9 cellular contexts compared by ENCODE assay signal in the genomic region with DNA sequence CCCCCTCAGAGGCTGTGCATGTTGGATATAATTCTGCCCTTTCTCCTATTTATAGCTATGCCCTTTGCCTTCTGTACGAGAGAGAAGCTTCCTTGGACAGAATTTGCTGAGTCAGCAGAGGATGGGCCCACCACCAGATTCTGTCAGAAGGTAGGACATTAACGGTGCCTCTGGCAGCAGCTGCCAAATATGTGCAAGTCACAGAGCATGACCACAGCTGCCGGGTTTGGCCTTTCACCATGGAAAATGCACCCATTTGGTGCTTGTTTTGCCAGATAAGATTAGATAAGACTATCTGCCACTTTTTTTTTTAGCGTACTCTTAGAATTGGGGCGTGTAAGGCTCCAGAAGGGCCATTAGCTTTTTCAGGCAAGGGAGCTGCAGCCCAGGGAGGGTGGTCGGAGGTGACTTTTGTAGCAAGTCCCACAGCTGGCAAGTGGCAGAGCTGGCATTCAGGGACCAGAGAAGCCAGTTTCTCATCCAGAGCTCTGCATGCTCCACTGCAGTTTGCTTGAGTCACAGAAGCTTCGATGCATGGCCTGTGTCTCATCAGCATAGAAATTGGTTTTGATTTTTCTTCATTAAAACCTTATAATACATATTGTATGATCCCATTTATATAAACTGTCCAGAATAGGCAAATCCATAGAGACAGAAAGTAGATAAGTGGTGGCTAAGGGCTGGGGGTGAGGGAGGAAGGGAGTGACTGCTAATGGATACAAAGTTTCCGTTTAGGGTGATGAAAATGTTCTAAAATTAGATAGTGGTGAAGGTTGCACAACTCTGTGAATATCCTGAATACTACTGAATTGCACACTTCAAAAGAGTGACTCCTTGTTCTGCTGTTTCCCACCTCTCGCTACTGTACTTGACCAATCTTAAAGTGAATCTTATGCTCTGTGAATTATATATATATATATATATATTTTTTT. TPM values are rescaled to one million over a fixed set of nuclear protein-coding genes. Genes with fewer than 3 reads are reported as not detected.
A peak's percentile ranks its signal among the peaks of the same experiment; 100 is the strongest.
DNase-seq lines count a peak whose midpoint lies in the region; ATAC-seq and TF ChIP-seq lines count a peak whose summit lies in the region.
"Had no signal": no experiment of that assay in that cellular context is flagged by ENCODE, and none has a peak within 500 bp of the region (broad histone marks: within the 10 kb centered on the region; RNA-seq: fewer than 3 reads in every experiment).

No MANE protein-coding gene starts in this region.

- in situ Hi-C loops in GM13977 (cut with MboI; ENCODE audit: low pct_unique_long_range_greater_than_20kb, low sequenced_read_pairs, unreplicated experiment), result no loop called here

- H3K9me3 ChIP-seq in lower lobe of right lung, result no peaks in the 10 kb centered on the region
- no peaks in the 10 kb centered on the region for H3K9me3 ChIP-seq in suprapubic skin

- H3K4me2 ChIP-seq in KMS-11, result peak overlapping the region; percentile 11; the same call in 1 of the 2 replicates

- H3K27ac ChIP-seq in KMS-11, result no peak overlapping the region
- peak overlapping the region; percentile 21 for H3K27ac ChIP-seq in lower lobe of right lung
- no peak overlapping the region for H3K27ac ChIP-seq in suprapubic skin

- no peak for TF ChIP-seq EP300 in suprapubic skin (IDR thresholded peaks at IDR 0.05)

- H3K27me3 ChIP-seq in KMS-11 (ENCODE audit: insufficient read depth, low read depth) (no peaks in the 10 kb centered on the region), lower lobe of right lung (ENCODE audit: low read depth) (no peaks in the 10 kb centered on the region), suprapubic skin (peaks cover 4% of the 10 kb centered on the region)

- TF ChIP-seq CTCF in KMS-11 (conservative IDR thresholded peaks at IDR 0.05; ENCODE audit: low read depth, low read length) (no peak), lower lobe of right lung (IDR thresholded peaks at IDR 0.05) (no peak), GM13977 (IDR thresholded peaks at IDR 0.05; ENCODE audit: extremely low read depth, insufficient read depth, missing control alignments) (no peak), suprapubic skin (IDR thresholded peaks at IDR 0.05) (no peak)

- peak; percentile 59 to 67 for ATAC-seq in lower lobe of right lung

- peak; percentile 62 for DNase-seq in AG20443 (ENCODE audit: low spot score)
- DNase-seq in amniotic epithelial cell (ENCODE audit: low read depth), result peak; percentile 91
- DNase-seq in lower lobe of right lung, result no peak
- DNase-seq in GM13977 (ENCODE audit: low spot score), result no peak
- DNase-seq in effector CD4-positive, alpha-beta T cell, result no peak
- DNase-seq in suprapubic skin (ENCODE audit: low spot score in 2 of 2), result no peak
- DNase-seq in middle frontal gyrus (ENCODE audit: extremely low spot score, low spot score), result no peak

- H3K79me2 ChIP-seq in KMS-11 (ENCODE audit: insufficient read depth, low read depth), result no peaks in the 10 kb centered on the region

- no peak overlapping the region for H2AFZ ChIP-seq in KMS-11 (ENCODE audit: low read depth)

- H3K36me3 ChIP-seq in KMS-11 (ENCODE audit: insufficient read depth) (no peaks in the 10 kb centered on the region), lower lobe of right lung (no peaks in the 10 kb centered on the region), suprapubic skin (no peaks in the 10 kb centered on the region)

- no peak overlapping the region for H3K9ac ChIP-seq in KMS-11

- no peaks in the 10 kb centered on the region for H4K20me1 ChIP-seq in KMS-11 (ENCODE audit: insufficient read depth)

- intact Hi-C loops in lower lobe of right lung (cut with DNase I), result no loop called here

- WGBS in suprapubic skin, result 64% methylated on average over 8 of the region's 9 CpGs

- TF ChIP-seq POLR2A in suprapubic skin (IDR thresholded peaks at IDR 0.05), result no peak

- H3K4me1 ChIP-seq in KMS-11 (ENCODE audit: low read depth, poor library complexity, severe bottlenecking) (peaks cover 24% of the 10 kb centered on the region), lower lobe of right lung (peaks cover 48% of the 10 kb centered on the region), suprapubic skin (peaks cover 20% of the 10 kb centered on the region)

- H3K4me3 ChIP-seq in KMS-11 (IDR thresholded peaks at IDR 0.05; ENCODE audit: insufficient read depth, low read depth, low read length), result no peak overlapping the region
- no peak overlapping the region for H3K4me3 ChIP-seq in lower lobe of right lung
- no peak overlapping the region for H3K4me3 ChIP-seq in suprapubic skin

RNA-seq across cellular contexts. Expression of gene UPB1, which starts 15.8 kb away (rescaled TPM):
- total RNA-seq in lower lobe of right lung (1.2 TPM), suprapubic skin (1 to 10 TPM in 2 of 4 donors, under 1 TPM in 2; 0.51 to 2.4 (median 1.6) TPM)
- total RNA-seq: kidney epithelial cell had no signal

RNA-seq across cellular contexts. Expression of gene GUCD1, which starts 44.0 kb away (rescaled TPM):
- total RNA-seq in lower lobe of right lung, result 120 TPM
- 10 to 100 TPM; 75.2 to 97.5 (median 93.0) TPM for total RNA-seq in suprapubic skin

RNA-seq across cellular contexts. Expression of gene SNRPD3, which starts 44.8 kb away (rescaled TPM):
- total RNA-seq in lower lobe of right lung (66.8 TPM), suprapubic skin (100 to 1,000 TPM; 168 to 208 (median 186) TPM)

Comparison
In these comparisons a context has a peak if more than half of its experiments do, and no peak if none do; other contexts are left out.
1. DNase-seq: peak in AG20443 (single experiment) and amniotic epithelial cell (single experiment); none in lower lobe of right lung (single experiment), GM13977 (single experiment), effector CD4-positive, alpha-beta T cell (single experiment), suprapubic skin (0 of 2) and middle frontal gyrus (single experiment).